29 cellular contexts compared by ENCODE assay signal in the genomic region with DNA sequence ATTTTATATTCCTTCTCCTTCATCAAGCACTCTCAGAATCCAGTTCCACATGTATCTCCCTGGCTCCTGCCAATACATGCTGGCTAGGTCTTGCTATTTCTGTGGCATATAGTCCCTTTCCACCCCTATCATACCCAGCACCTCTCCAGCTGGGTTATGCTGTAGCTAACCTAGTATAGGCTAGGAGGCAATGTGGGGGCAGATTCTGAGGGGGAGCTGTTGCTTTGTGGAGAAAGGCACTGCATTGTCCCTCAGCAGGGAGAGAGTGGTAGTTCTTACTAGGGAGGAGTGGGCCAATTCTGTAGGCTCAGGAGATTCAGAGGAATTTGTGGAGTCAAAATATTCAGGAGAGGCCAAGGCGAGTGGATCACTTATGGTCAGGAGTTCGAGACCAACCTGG.
"Had no signal": no experiment of that assay in that cellular context is flagged by ENCODE, and none has a peak within 500 bp of the region (broad histone marks: within the 10 kb centered on the region; RNA-seq: fewer than 3 reads in every experiment).

No MANE protein-coding gene starts in this region.

- H3K4me3 ChIP-seq: adrenal gland, breast epithelium, SJCRH30 had no signal

- H3K9ac ChIP-seq: KMS-11, SK-N-SH had no signal

- H3K27ac Mint-ChIP-seq: activated B cell treated with CpG ODN at 0.5 μM for 24 hours; activated CD4-positive, alpha-beta memory T cell treated with anti-CD3 and anti-CD28 coated beads for 36 hours; activated CD4-positive, alpha-beta T cell treated with anti-CD3 and anti-CD28 coated beads, Interleukin-2, amount 10 ng/mL, durations not matched to agents 7 days and 5 days; activated naive CD4-positive, alpha-beta T cell treated with anti-CD3 and anti-CD28 coated beads for 36 hours; activated naive CD8-positive, alpha-beta T cell treated with anti-CD3 and anti-CD28 coated beads, Interleukin-2, amount 10 ng/mL, durations not matched to agents 7 days and 5 days had no signal

- H3K9me3 ChIP-seq: adrenal gland, breast epithelium, SJCRH30, SK-N-SH had no signal

- H3K27me3 ChIP-seq: adrenal gland, breast epithelium, SJCRH30 had no signal

- DNase-seq: activated B cell treated with CpG ODN at 0.5 μM for 24 hours; activated CD4-positive, alpha-beta memory T cell treated with anti-CD3 and anti-CD28 coated beads for 36 hours; activated CD4-positive, alpha-beta T cell treated with anti-CD3 and anti-CD28 coated beads for 1 hour; activated CD4-positive, alpha-beta T cell treated with anti-CD3 and anti-CD28 coated beads, Interleukin-2, amount 10 ng/mL, durations not matched to agents 7 days and 5 days; activated CD8-positive, alpha-beta memory T cell treated with anti-CD3 and anti-CD28 coated beads for 24 hours; activated gamma-delta T cell; activated naive CD4-positive, alpha-beta T cell treated with anti-CD3 and anti-CD28 coated beads for 36 hours; activated naive CD8-positive, alpha-beta T cell treated with anti-CD3 and anti-CD28 coated beads, Interleukin-2, amount 10 ng/mL, durations not matched to agents 7 days and 5 days; activated T-cell treated with anti-CD3 and anti-CD28 coated beads, Interleukin-2, amount 50 U/mL, for 4 hours; adrenal gland; anterior cingulate cortex; caudate nucleus; NCI-H1092 treated with DMSO at 0.1 percent for 48 hours; NCI-H1417 treated with DMSO at 0.1 percent for 48 hours; NCI-H1694; NCI-H2029; NCI-H2107; NCI-H2171 treated with DMSO at 0.1 percent for 48 hours; NCI-H226; NCI-H526; NCI-H82; OCI-M1; Right ventricle myocardium superior; RPMI8226; SJCRH30; SK-N-SH had no signal

- ATAC-seq: activated T-cell treated with anti-CD3 and anti-CD28 coated beads, Interleukin-2, amount 50 U/mL, for 4 hours; Panc1 had no signal

- H3K4me1 ChIP-seq: adrenal gland, breast epithelium had no signal

- H3K4me1 Mint-ChIP-seq: activated B cell treated with CpG ODN at 0.5 μM for 24 hours had no signal

- H3K4me3 Mint-ChIP-seq: activated B cell treated with CpG ODN at 0.5 μM for 24 hours; activated CD4-positive, alpha-beta memory T cell treated with anti-CD3 and anti-CD28 coated beads for 36 hours; activated CD4-positive, alpha-beta T cell treated with anti-CD3 and anti-CD28 coated beads, Interleukin-2, amount 10 ng/mL, durations not matched to agents 7 days and 5 days; activated naive CD4-positive, alpha-beta T cell treated with anti-CD3 and anti-CD28 coated beads for 36 hours; activated naive CD8-positive, alpha-beta T cell treated with anti-CD3 and anti-CD28 coated beads, Interleukin-2, amount 10 ng/mL, durations not matched to agents 7 days and 5 days; activated T-cell treated with anti-CD3 and anti-CD28 coated beads, Interleukin-2, amount 50 U/mL, for 4 hours had no signal

- H3K36me3 ChIP-seq: adrenal gland, breast epithelium had no signal

- H3K27me3 Mint-ChIP-seq: activated B cell treated with CpG ODN at 0.5 μM for 24 hours; activated CD4-positive, alpha-beta memory T cell treated with anti-CD3 and anti-CD28 coated beads for 36 hours; activated CD4-positive, alpha-beta T cell treated with anti-CD3 and anti-CD28 coated beads, Interleukin-2, amount 10 ng/mL, durations not matched to agents 7 days and 5 days; activated naive CD8-positive, alpha-beta T cell treated with anti-CD3 and anti-CD28 coated beads, Interleukin-2, amount 10 ng/mL, durations not matched to agents 7 days and 5 days had no signal

- H3K4me2 ChIP-seq: KMS-11, SK-N-SH had no signal

- H3K27ac ChIP-seq: adrenal gland, breast epithelium, KMS-11, SJCRH30 had no signal

- H3K9me3 Mint-ChIP-seq: activated B cell treated with CpG ODN at 0.5 μM for 24 hours; activated CD4-positive, alpha-beta memory T cell treated with anti-CD3 and anti-CD28 coated beads for 36 hours; activated CD4-positive, alpha-beta T cell treated with anti-CD3 and anti-CD28 coated beads, Interleukin-2, amount 10 ng/mL, durations not matched to agents 7 days and 5 days; activated naive CD4-positive, alpha-beta T cell treated with anti-CD3 and anti-CD28 coated beads for 36 hours; activated naive CD8-positive, alpha-beta T cell treated with anti-CD3 and anti-CD28 coated beads, Interleukin-2, amount 10 ng/mL, durations not matched to agents 7 days and 5 days; activated T-cell treated with anti-CD3 and anti-CD28 coated beads, Interleukin-2, amount 50 U/mL, for 4 hours had no signal
